In the genomic region with DNA sequence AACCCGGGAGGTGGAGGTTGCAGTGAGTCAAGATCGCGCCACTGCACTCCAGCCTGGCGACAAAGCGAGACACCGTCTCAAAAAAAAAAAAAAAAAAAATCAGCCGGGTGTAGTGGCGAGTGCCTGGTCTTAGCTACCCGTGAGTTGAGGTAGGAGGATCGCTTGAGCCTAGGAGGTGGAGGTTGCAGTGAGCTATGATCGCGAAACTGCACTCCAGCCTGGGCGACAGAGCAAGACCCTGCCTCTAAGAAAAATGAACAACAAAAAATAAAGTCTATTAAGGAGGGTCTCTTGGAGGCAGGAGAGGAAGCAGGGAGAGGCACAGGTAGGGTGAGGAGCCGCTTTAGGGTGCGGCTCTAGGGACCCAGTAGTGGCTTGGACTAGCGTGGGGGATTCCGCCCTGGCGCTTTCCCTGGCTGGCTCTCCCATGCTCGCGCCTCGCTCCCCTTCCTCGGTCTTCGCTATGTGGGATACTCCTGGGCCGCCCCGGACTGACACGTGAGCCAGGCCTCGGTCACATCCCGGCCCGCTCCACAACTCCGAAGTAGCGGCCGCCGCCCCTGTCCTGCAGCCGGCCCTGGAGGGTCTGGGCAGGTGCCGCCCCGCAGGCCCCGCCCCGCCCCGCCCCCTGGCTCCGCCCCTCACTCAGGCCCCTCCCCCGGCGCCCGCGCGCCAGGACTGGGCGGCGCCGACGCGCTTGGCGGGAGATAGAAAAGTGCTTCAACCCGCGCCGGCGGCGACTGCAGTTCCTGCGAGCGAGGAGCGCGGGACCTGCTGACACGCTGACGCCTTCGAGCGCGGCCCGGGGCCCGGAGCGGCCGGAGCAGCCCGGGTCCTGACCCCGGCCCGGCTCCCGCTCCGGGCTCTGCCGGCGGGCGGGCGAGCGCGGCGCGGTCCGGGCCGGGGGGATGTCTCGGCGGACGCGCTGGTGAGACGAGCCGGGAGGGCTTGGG, we compare ENCODE assay signal across 8 cellular contexts. TPM values are rescaled to one million over a fixed set of nuclear protein-coding genes. Genes with fewer than 3 reads are reported as not detected.
DNase-seq lines count a peak whose midpoint lies in the region; ATAC-seq and TF ChIP-seq lines count a peak whose summit lies in the region.

A gene (plus strand): TSS at position 739 of the 953 bp plus-strand sequence. CDS start 170 bp downstream, at position 909.

- H3K9me3 ChIP-seq in BE2C, result no peaks in the 10 kb centered on the region
- no peaks in the 10 kb centered on the region for H3K9me3 ChIP-seq in mucosa of rectum (ENCODE audit: control insufficient read depth in 2 of 2, low read length in 2 of 2)

- no peak for TF ChIP-seq CTCF in BE2C (IDR thresholded peaks at IDR 0.05; ENCODE audit: low read depth, low read length)

- peak; percentile 84 for DNase-seq in BE2C
- peak; percentile 72 for DNase-seq in NCI-H526 treated with DMSO at 0.1 percent for 48 hours (lab: John Stamatoyannopoulos, UW)
- DNase-seq in activated CD4-positive, alpha-beta T cell treated with anti-CD3 and anti-CD28 coated beads, Interleukin-2, amount 50 U/mL, for 48 hours, result peak; percentile 65 to 68
- DNase-seq in effector CD8-positive, alpha-beta T cell (lab: John Stamatoyannopoulos, UW), result peak; percentile 57
- DNase-seq in stimulated activated naive CD8-positive, alpha-beta T cell treated with anti-CD3 and anti-CD28 coated beads, Interleukin-15, Interleukin-2, amounts not matched to agents 100 U/mL and 50 U/mL, for 24 hours, result peak; percentile 78

- H3K27me3 ChIP-seq in BE2C, result no peaks in the 10 kb centered on the region
- no peaks in the 10 kb centered on the region for H3K27me3 ChIP-seq in mucosa of rectum (ENCODE audit: control insufficient read depth in 2 of 2, insufficient read depth in 2 of 2, low read length in 2 of 2)

- in situ Hi-C loops in GM18951 (cut with MboI; ENCODE audit: low sequenced_read_pairs, unreplicated experiment), result no loop called here

- H3K27ac ChIP-seq in mucosa of rectum (ENCODE audit: low read depth in 2 of 2, low read length in 2 of 2), result no peak within 1 kb of the TSS

- peaks cover 11% of the 10 kb centered on the region for H3K4me1 ChIP-seq in BE2C
- peaks cover 9 to 10% of the 10 kb centered on the region in 2 donors for H3K4me1 ChIP-seq in mucosa of rectum (ENCODE audit: control insufficient read depth in 2 of 2, insufficient read depth in 2 of 2, low read length in 2 of 2)

- TF ChIP-seq POLR2A in GM18951 (IDR thresholded peaks at IDR 0.05; ENCODE audit: extremely low read depth, insufficient read depth, insufficient read length), result peak; percentile 93

- peak within 1 kb of the TSS in 1 of 2 donors; percentile 59 for H3K9ac ChIP-seq in mucosa of rectum (ENCODE audit: low read depth in 1 of 2, low read length in 2 of 2)

- peaks cover 2% of the 10 kb centered on the region; the same call in 1 of the 2 replicates for H3K36me3 ChIP-seq in BE2C
- no peaks in the 10 kb centered on the region for H3K36me3 ChIP-seq in mucosa of rectum (ENCODE audit: control insufficient read depth in 2 of 2, insufficient read depth in 2 of 2, low read length in 2 of 2)

- H3K4me3 ChIP-seq in BE2C (ENCODE audit: low read depth, low read length), result peak within 1 kb of the TSS; percentile 64
- peak within 1 kb of the TSS; percentile 65 to 67 for H3K4me3 ChIP-seq in mucosa of rectum (ENCODE audit: low read length in 2 of 2)

- peak; percentile 60 for ATAC-seq in HG03196 (IDR thresholded peaks at IDR 0.05; ENCODE audit: unreplicated experiment)
- peak; percentile 94 for ATAC-seq in stimulated activated naive CD8-positive, alpha-beta T cell treated with anti-CD3 and anti-CD28 coated beads, Interleukin-15, Interleukin-2, amounts not matched to agents 100 U/mL and 50 U/mL, for 24 hours

RNA-seq across cellular contexts. Expression of the gene that starts here (rescaled TPM):
- 21.0 TPM for polyA plus RNA-seq in BE2C (2012; ENCODE audit: insufficient read depth, insufficient read length, low read depth)
